In genomic region chr12:121465921-121466799, GRCh38 we compare ENCODE assay signal across 8 cellular contexts.
DNase-seq lines count a peak whose midpoint lies in the region; ATAC-seq, FAIRE-seq and TF ChIP-seq lines count a peak whose summit lies in the region.

No MANE protein-coding gene starts in this region.

- H3K9ac ChIP-seq in GM12878 (ENCODE audit: control insufficient read depth, insufficient read depth, low read length) (peak overlapping the region; percentile 87), HepG2 (ENCODE audit: insufficient read depth, low read depth, low read length) (peak overlapping the region; percentile 74)

- H3K4me1 ChIP-seq in GM12878 (ENCODE audit: control insufficient read depth, insufficient read depth, low read length) (peaks cover 9% of the 10 kb centered on the region), HepG2 (ENCODE audit: insufficient read depth, low read length) (peaks cover 34% of the 10 kb centered on the region)

- TF ChIP-seq EP300 in GM12878 (IDR thresholded peaks at IDR 0.05; ENCODE audit: borderline replicate concordance in 1 of 2, control insufficient read depth in 1 of 2, low read depth in 2 of 2, low read length in 2 of 2) (no peak), HepG2 (IDR thresholded peaks at IDR 0.05; ENCODE audit: low read depth in 2 of 2, low read length in 2 of 2) (no peak), HepG2 (CRISPR knock-in tag; IDR thresholded peaks at IDR 0.05; ENCODE audit: borderline replicate concordance) (no peak)

- no peak for TF ChIP-seq RAD21 in GM12878 (IDR thresholded peaks at IDR 0.05; ENCODE audit: insufficient read depth, low read depth, low read length)
- no peak for TF ChIP-seq RAD21 in HepG2 (CRISPR knock-in tag; IDR thresholded peaks at IDR 0.05)

- SMC1A ChIA-PET in GM12878 (lab: Charles Lee; ENCODE audit: uncharacterized antibody, unreplicated experiment), result no interaction called here

- peaks cover 54% of the 10 kb centered on the region for H3K79me2 ChIP-seq in GM12878 (ENCODE audit: control insufficient read depth, insufficient read depth, low read length)
- peaks cover 37% of the 10 kb centered on the region for H3K79me2 ChIP-seq in HepG2 (ENCODE audit: insufficient read depth, low read length)

- H3K4me3 ChIP-seq in GM12878 (peak overlapping the region; percentile 63), HepG2 (replicated peaks in 1 of 3; ENCODE audit: insufficient read depth in 1 of 3, low read depth in 2 of 3, low read length in 3 of 3) (peak overlapping the region; percentile 65 to 75 (median 68))

- peak overlapping the region; percentile 37 for H2AFZ ChIP-seq in GM12878 (ENCODE audit: control insufficient read depth, low read depth, low read length)
- no peak overlapping the region for H2AFZ ChIP-seq in HepG2 (ENCODE audit: low read length)

- TSS peak; percentile 59 for BruUV-seq in GM12878 (replicated peaks; lab: Mats Ljungman, UMichigan)
- TSS peak; percentile 81 for BruUV-seq in HepG2 (replicated peaks; lab: Mats Ljungman, UMichigan)

- CTCF ChIA-PET in GM12878 (lab: Yijun Ruan, JAX), result interaction anchor here (0.7 to 1.9 kb wide), 2 partner anchors 23 to 239 kb away, joined by 3 to 5 read pairs; no protein-coding TSS in a partner anchor
- CTCF ChIA-PET in HepG2 (lab: Yijun Ruan, JAX; ENCODE audit: low intra/inter-chr PET ratio, low total read pairs), result no interaction called here

- WGBS in GM12878 (ENCODE audit: insufficient coverage, insufficient replicate concordance, low lambda C conversion rate, missing lambda C conversion rate), result 4% methylated on average over 48 of the region's 71 CpGs
- WGBS in HepG2 (ENCODE audit: low lambda C conversion rate), result 9% methylated on average over 41 of the region's 71 CpGs

- peaks cover 2 to 3% of the 10 kb centered on the region in 2 experiments; a peak in 2 of 4 replicates for H3K36me3 ChIP-seq in GM12878 (ENCODE audit: control insufficient read depth in 2 of 2, insufficient read depth in 2 of 2, low read length in 1 of 2)
- peaks cover 4 to 7% of the 10 kb centered on the region in 2 experiments; a peak in 2 of 5 replicates for H3K36me3 ChIP-seq in HepG2 (replicated peaks in 1 of 2; ENCODE audit: control insufficient read depth in 1 of 2, insufficient read depth in 2 of 2, low read length in 2 of 2)

- in situ Hi-C loops in GM12878 (cut with MboI) (no loop called here), HepG2 (cut with HindIII; ENCODE audit: extremely low pct_ligation_motif_present, low pct_unique_long_range_greater_than_20kb) (no loop called here)

- TF ChIP-seq POLR2A in GM12878 (IDR thresholded peaks at IDR 0.05; ENCODE audit: low read depth, low read length) (no peak), HepG2 (IDR thresholded peaks at IDR 0.05; ENCODE audit: insufficient read depth in 1 of 2, low read depth in 2 of 2, low read length in 2 of 2) (no peak)

- H3K9me3 ChIP-seq in GM12878 (replicated peaks; ENCODE audit: control insufficient read depth, insufficient read depth, low read length) (no peaks in the 10 kb centered on the region), HepG2 (ENCODE audit: low read length) (no peaks in the 10 kb centered on the region)

- TF ChIP-seq CTCF in GM12878 (IDR thresholded peaks at IDR 0.05 in 2 of 3, conservative IDR thresholded peaks at IDR 0.05 in 1 of 3; ENCODE audit: control insufficient read depth in 2 of 3, extremely low read depth in 1 of 3, insufficient read depth in 1 of 3, low read depth in 3 of 3, low read length in 3 of 3) (no peak), HepG2 (CRISPR knock-in tag; IDR thresholded peaks at IDR 0.05) (no peak)

- peak overlapping the region; percentile 65 for H3K27ac ChIP-seq in GM12878 (ENCODE audit: control insufficient read depth, insufficient read depth)
- H3K27ac ChIP-seq in HepG2 (ENCODE audit: extremely low read length, insufficient read depth, low read length), result peak overlapping the region; percentile 53

- H3K27me3 ChIP-seq in GM12878 (replicated peaks in 1 of 2; ENCODE audit: control insufficient read depth in 2 of 2, insufficient read depth in 2 of 2, low read length in 1 of 2) (no peaks in the 10 kb centered on the region), HepG2 (ENCODE audit: control insufficient read depth in 1 of 2, insufficient read depth in 2 of 2, low read length in 2 of 2) (no peaks in the 10 kb centered on the region)

- RAD21 ChIA-PET in GM12878 (lab: Charles Lee; ENCODE audit: unreplicated experiment), result no interaction called here

- intact Hi-C loops in GM12878 (cut with micrococcal nuclease; ENCODE audit: unreplicated experiment), result no loop called here
- intact Hi-C loops in HepG2 (cut with micrococcal nuclease; ENCODE audit: unreplicated experiment), result no loop called here

- POLR2A ChIA-PET in GM12878 (lab: Charles Lee), result no interaction called here
- POLR2A ChIA-PET in HepG2 (lab: Yijun Ruan, JAX), result no interaction called here

- ATAC-seq in GM18909 (IDR thresholded peaks at IDR 0.05; ENCODE audit: poor library complexity, unreplicated experiment), result peak; percentile 12
- ATAC-seq in HG03280 (IDR thresholded peaks at IDR 0.05; ENCODE audit: unreplicated experiment), result peak; percentile 11
- ATAC-seq in GM12878, result 0 out of 3 replicates have a peak, but pooled peaks have one; percentile 3
- ATAC-seq in HepG2, result no peak

- H4K20me1 ChIP-seq in GM12878 (ENCODE audit: control insufficient read depth, insufficient read depth) (peaks cover 11% of the 10 kb centered on the region; the same call in 1 of the 2 replicates), HepG2 (ENCODE audit: insufficient read depth, low read length) (peaks cover 9% of the 10 kb centered on the region)

- peak overlapping the region; percentile 95 for H3K4me2 ChIP-seq in GM12878 (ENCODE audit: control insufficient read depth, insufficient read depth)
- peak overlapping the region; percentile 90 for H3K4me2 ChIP-seq in HepG2 (ENCODE audit: low read depth, low read length)

- DNase-seq in AG08396 (ENCODE audit: low spot score), result peak; percentile 64
- DNase-seq in SW480 (ENCODE audit: low spot score), result peak; percentile 34
- no peak for DNase-seq in GM12878 (ENCODE audit: low read depth, low spot score)
- no peak for DNase-seq in HepG2 (ENCODE audit: low spot score)
- peak; percentile 30 to 42 for DNase-seq in stimulated activated CD8-positive, alpha-beta memory T cell treated with anti-CD3 and anti-CD28 coated beads, Interleukin-2, amount 100 ng/mL, for 48 hours (ENCODE audit: low read depth in 2 of 2)
- DNase-seq in cortex of kidney (lab: John Stamatoyannopoulos, UW), result no peak

- peak; percentile 38 for FAIRE-seq in GM12878 (lab: Jason Lieb, UNC)
- no peak for FAIRE-seq in HepG2 (lab: Jason Lieb, UNC)

TF ChIP-seq in GM12878, 131 proteins besides CTCF, POLR2A, EP300 and RAD21 (continues in another document):
- TF ChIP-seq STAT3 (IDR thresholded peaks at IDR 0.05; ENCODE audit: low read depth, low read length) (no peak), SMAD1 (IDR thresholded peaks at IDR 0.05; ENCODE audit: low read depth, partially characterized antibody) (no peak), RUNX3 (IDR thresholded peaks at IDR 0.05; ENCODE audit: low read length) (peak; percentile 48)
- TF ChIP-seq, protein P1, sequence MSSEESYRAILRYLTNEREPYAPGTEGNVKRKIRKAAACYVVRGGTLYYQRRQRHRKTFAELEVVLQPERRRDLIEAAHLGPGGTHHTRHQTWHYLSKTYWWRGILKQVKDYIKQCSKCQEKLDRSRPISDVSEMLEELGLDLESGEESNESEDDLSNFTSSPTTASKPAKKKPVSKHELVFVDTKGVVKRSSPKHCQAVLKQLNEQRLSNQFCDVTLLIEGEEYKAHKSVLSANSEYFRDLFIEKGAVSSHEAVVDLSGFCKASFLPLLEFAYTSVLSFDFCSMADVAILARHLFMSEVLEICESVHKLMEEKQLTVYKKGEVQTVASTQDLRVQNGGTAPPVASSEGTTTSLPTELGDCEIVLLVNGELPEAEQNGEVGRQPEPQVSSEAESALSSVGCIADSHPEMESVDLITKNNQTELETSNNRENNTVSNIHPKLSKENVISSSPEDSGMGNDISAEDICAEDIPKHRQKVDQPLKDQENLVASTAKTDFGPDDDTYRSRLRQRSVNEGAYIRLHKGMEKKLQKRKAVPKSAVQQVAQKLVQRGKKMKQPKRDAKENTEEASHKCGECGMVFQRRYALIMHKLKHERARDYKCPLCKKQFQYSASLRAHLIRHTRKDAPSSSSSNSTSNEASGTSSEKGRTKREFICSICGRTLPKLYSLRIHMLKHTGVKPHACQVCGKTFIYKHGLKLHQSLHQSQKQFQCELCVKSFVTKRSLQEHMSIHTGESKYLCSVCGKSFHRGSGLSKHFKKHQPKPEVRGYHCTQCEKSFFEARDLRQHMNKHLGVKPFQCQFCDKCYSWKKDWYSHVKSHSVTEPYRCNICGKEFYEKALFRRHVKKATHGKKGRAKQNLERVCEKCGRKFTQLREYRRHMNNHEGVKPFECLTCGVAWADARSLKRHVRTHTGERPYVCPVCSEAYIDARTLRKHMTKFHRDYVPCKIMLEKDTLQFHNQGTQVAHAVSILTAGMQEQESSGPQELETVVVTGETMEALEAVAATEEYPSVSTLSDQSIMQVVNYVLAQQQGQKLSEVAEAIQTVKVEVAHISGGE (CRISPR knock-in tag; IDR thresholded peaks at IDR 0.05), result no peak

TF ChIP-seq in HepG2, 621 proteins besides CTCF, POLR2A, EP300 and RAD21 (continues in another document):
- TF ChIP-seq YEATS4 (CRISPR knock-in tag; IDR thresholded peaks at IDR 0.05; ENCODE audit: borderline replicate concordance), result peak; percentile 24; the same call in 1 of the 2 replicates
- TF ChIP-seq ASH2L (IDR thresholded peaks at IDR 0.05; ENCODE audit: insufficient read length, low read depth, low read length), result peak; percentile 65
- no peak for TF ChIP-seq ZNF180 (CRISPR knock-in tag; IDR thresholded peaks at IDR 0.05; ENCODE audit: borderline replicate concordance, low read depth)
- TF ChIP-seq HNF4A (CRISPR knock-in tag; IDR thresholded peaks at IDR 0.05), result no peak; the same call in 1 of the 2 replicates
- TF ChIP-seq TOPORS (CRISPR knock-in tag; IDR thresholded peaks at IDR 0.05), result no peak

Comparison
In these comparisons a context has a peak if more than half of its experiments do, and no peak if none do; other contexts are left out.
1. DNase-seq: peak in AG08396 (single experiment), SW480 (single experiment) and stimulated activated CD8-positive, alpha-beta memory T cell treated with anti-CD3 and anti-CD28 coated beads, Interleukin-2, amount 100 ng/mL, for 48 hours (2 of 2); none in GM12878 (single experiment), HepG2 (single experiment) and cortex of kidney (single experiment).